In genomic region chr20:24957326-24957996, GRCh38 we compare ENCODE assay signal across 21 cellular contexts. TPM values are rescaled to one million over a fixed set of nuclear protein-coding genes. Genes with fewer than 3 reads are reported as not detected.
A peak's percentile ranks its signal among the peaks of the same experiment; 100 is the strongest.
DNase-seq lines count a peak whose midpoint lies in the region; ATAC-seq, FAIRE-seq and TF ChIP-seq lines count a peak whose summit lies in the region.
"Had no signal": no experiment of that assay in that cellular context is flagged by ENCODE, and none has a peak within 500 bp of the region (broad histone marks: within the 10 kb centered on the region; RNA-seq: fewer than 3 reads in every experiment).

No MANE protein-coding gene starts in this region.

- peak; percentile 51 for DNase-seq in right atrium auricular region (ENCODE audit: low spot score)
- no peak for DNase-seq in Right ventricle myocardium inferior (ENCODE audit: missing footprints)
- DNase-seq in K562 (ENCODE audit: extremely low read depth in 1 of 4, low spot score in 3 of 4) = no peak
- peak; percentile 17 for DNase-seq in natural killer cell
- no peak for DNase-seq in urothelium cell line (ENCODE audit: low spot score)
- no peak for DNase-seq in superior temporal gyrus (ENCODE audit: extremely low spot score)
- DNase-seq: activated CD4-positive, alpha-beta T cell treated with anti-CD3 and anti-CD28 coated beads, Interleukin-2, amount 50 U/mL, for 4 hours; Caco-2; kidney glomerular epithelial cell; midbrain; NCI-H1930; NCI-H510A; stimulated activated naive CD4-positive, alpha-beta T cell treated with Interleukin-2 at 50 U/mL for 16 hours; upper lobe of right lung had no signal

- no peak for TF ChIP-seq RAD21 in K562 (CRISPR knock-in tag; conservative IDR thresholded peaks at IDR 0.05 in 1 of 2, IDR thresholded peaks at IDR 0.05 in 1 of 2)

- no TSS peak for BruUV-seq in K562 (replicated peaks; lab: Mats Ljungman, UMichigan)

- peak overlapping the region; percentile 98 to 100 for H3K27ac Mint-ChIP-seq in natural killer cell

- H3K9me3 ChIP-seq in right atrium auricular region (no peaks in the 10 kb centered on the region), K562 (replicated peaks; ENCODE audit: control insufficient read depth, insufficient read depth, low read depth, low read length) (no peaks in the 10 kb centered on the region)
- H3K9me3 ChIP-seq: Caco-2, upper lobe of right lung had no signal

- H3K4me1 ChIP-seq in right atrium auricular region (peaks cover 0 to 12% of the 10 kb centered on the region in 2 donors), K562 (replicated peaks in 1 of 2; ENCODE audit: control insufficient read depth in 2 of 2, insufficient read depth in 2 of 2, low read length in 2 of 2) (no peaks in the 10 kb centered on the region)
- H3K4me1 ChIP-seq: upper lobe of right lung had no signal

- H3K4me2 ChIP-seq in K562 (ENCODE audit: insufficient read depth, low read length) = no peak overlapping the region
- H3K4me2 ChIP-seq: KMS-11 had no signal

- no peaks in the 10 kb centered on the region for H3K79me2 ChIP-seq in K562 (ENCODE audit: control insufficient read depth, insufficient read depth, low read length)

- H3K27ac ChIP-seq in right atrium auricular region = no peak overlapping the region
- no peak overlapping the region for H3K27ac ChIP-seq in K562 (ENCODE audit: extremely low read depth, low read depth, low read length)
- H3K27ac ChIP-seq: KMS-11, upper lobe of right lung had no signal

- TF ChIP-seq EP300 in K562 (IDR thresholded peaks at IDR 0.05; ENCODE audit: low read length) = no peak

- 92% methylated on average over 14 of the region's 18 CpGs for WGBS in K562 (ENCODE audit: insufficient coverage, low coverage, missing lambda C conversion rate)

- CTCF ChIA-PET in K562 (lab: Yijun Ruan, JAX; ENCODE audit: low intra/inter-chr PET ratio) = no interaction called here

- H3K36me3 ChIP-seq in right atrium auricular region = peaks cover 22% of the 10 kb centered on the region
- H3K36me3 ChIP-seq in K562 (ENCODE audit: control insufficient read depth, insufficient read depth, low read length) = no peaks in the 10 kb centered on the region

- no peak overlapping the region for H2AFZ ChIP-seq in K562 (ENCODE audit: low read depth, low read length)

- H3K9me1 ChIP-seq in K562 (ENCODE audit: control insufficient read depth, insufficient read depth, low read length) = no peaks in the 10 kb centered on the region

- TF ChIP-seq CTCF in right atrium auricular region (IDR thresholded peaks at IDR 0.05) (no peak), K562 (IDR thresholded peaks at IDR 0.05 in 2 of 3, conservative IDR thresholded peaks at IDR 0.05 in 1 of 3; ENCODE audit: insufficient read depth in 2 of 3, low read depth in 1 of 3, low read length in 3 of 3) (no peak), natural killer cell (IDR thresholded peaks at IDR 0.05) (no peak)

- TF ChIP-seq POLR2A in K562 (conservative IDR thresholded peaks at IDR 0.05) = no peak

- H3K9ac ChIP-seq in K562 (ENCODE audit: insufficient read depth in 1 of 2, low read depth in 2 of 2, low read length in 2 of 2) = no peak overlapping the region
- H3K9ac ChIP-seq: KMS-11 had no signal

- H3K27me3 ChIP-seq in right atrium auricular region = no peaks in the 10 kb centered on the region
- no peaks in the 10 kb centered on the region for H3K27me3 ChIP-seq in K562 (ENCODE audit: control insufficient read depth in 2 of 2, insufficient read depth in 2 of 2, low read length in 2 of 2)
- H3K27me3 ChIP-seq: upper lobe of right lung had no signal

- intact Hi-C loops in Right ventricle myocardium inferior (cut with DNase I) = no loop called here
- intact Hi-C loops in K562 (cut with micrococcal nuclease) = no loop called here
- intact Hi-C loops in natural killer cell (cut with micrococcal nuclease) = loop anchor here (10.0 kb wide), 3 partner anchors 813 to 1593 kb away; partner anchors contain the start of gene GZF1

- peaks cover 90 to 94% of the 10 kb centered on the region in 2 donors for H3K4me1 Mint-ChIP-seq in natural killer cell

- FAIRE-seq in K562 (lab: Jason Lieb, UNC) (no peak), urothelium cell line (lab: Jason Lieb, UNC) (no peak)
- FAIRE-seq: colon, endothelial cell of umbilical vein had no signal

- in situ Hi-C loops in K562 (cut with MboI) = no loop called here

- POLR2A ChIA-PET in K562 (lab: Yijun Ruan, JAX) = interaction anchor here (0.6 to 1.2 kb wide), 2 partner anchors 8 to 457 kb away, joined by 3 read pairs; partner anchors contain the start of gene CST7

- no peaks in the 10 kb centered on the region for H3K27me3 Mint-ChIP-seq in natural killer cell (ENCODE audit: low read depth in 2 of 2)

- ATAC-seq in Right ventricle myocardium inferior (no peak), K562 (no peak), natural killer cell (no peak), GM21717 (IDR thresholded peaks at IDR 0.05; ENCODE audit: unreplicated experiment) (no peak)
- ATAC-seq: HCT116, upper lobe of right lung had no signal

- H3K4me3 ChIP-seq in right atrium auricular region = no peak overlapping the region
- no peak overlapping the region for H3K4me3 ChIP-seq in K562
- H3K4me3 ChIP-seq: upper lobe of right lung had no signal

- peak overlapping the region; percentile 61 for H3K4me3 Mint-ChIP-seq in natural killer cell

- H4K20me1 ChIP-seq in K562 (replicated peaks; ENCODE audit: control insufficient read depth, insufficient read depth, low read length) = no peaks in the 10 kb centered on the region

- no peaks in the 10 kb centered on the region for H3K9me3 Mint-ChIP-seq in natural killer cell

- peaks cover 6% of the 10 kb centered on the region for H3K36me3 Mint-ChIP-seq in natural killer cell

TF ChIP-seq in K562, 482 proteins besides CTCF, POLR2A, EP300 and RAD21:
- TF ChIP-seq POLR2G (IDR thresholded peaks at IDR 0.05; ENCODE audit: low read depth, low read length) = 0 out of 2 replicates have a peak, but pooled peaks have one; percentile 26
- TF ChIP-seq C11orf30 (IDR thresholded peaks at IDR 0.05; ENCODE audit: low read depth) = no peak
TF ChIP-seq in K562: peak in this region for 1.

RNA-seq across cellular contexts. Expression of gene CST7, which starts 8.4 kb away (rescaled TPM):
- 1 to 10 TPM; 2.7 to 3.2 TPM for total RNA-seq in right atrium auricular region
- total RNA-seq in Right ventricle myocardium inferior = 1.4 TPM
- total RNA-seq in K562 (2011; cell fraction: chromatin; rRNA removed; ENCODE audit: low replicate concordance) = not detected in 2 replicates
- not detected in 2 replicates for total RNA-seq in K562 (2011; cell fraction: nucleolus; rRNA removed)
- not detected in 2 replicates for total RNA-seq in K562 (2011; cell fraction: nucleoplasm; rRNA removed)
- not detected in 2 replicates for total RNA-seq in K562 (2014; rRNA removed)
- not detected in 2 replicates for total RNA-seq in K562 (2014; rRNA removed; fragmentation: Illumina TruSeq; extraction: Trizol)
- total RNA-seq in K562 (2015; rRNA removed; fragmentation: Illumina TruSeq; extraction: Trizol) = 0.19 TPM in 1 of 2 replicates, not detected in the other
- not detected in 2 replicates for total RNA-seq in K562 (2021)
- not detected in 2 replicates for polyA plus RNA-seq in K562 (2011; rRNA removed)
- polyA plus RNA-seq in K562 (2011; cell fraction: cytosol; rRNA removed) = 0.15 TPM in 1 of 2 replicates, not detected in the other
- not detected in 2 replicates for polyA plus RNA-seq in K562 (2011; cell fraction: nucleus; rRNA removed)
- 0.12 and 3.3 TPM in 2 replicates for polyA plus RNA-seq in K562 (2012)
- not detected in 2 replicates for polyA plus RNA-seq in K562 (2014; fragmentation: Illumina TruSeq; extraction: Trizol)
- not detected for polyA plus RNA-seq in K562 (2014; fragmentation: Nextera tagmentation; extraction: Ambion mirVana)
- polyA plus RNA-seq in K562 (2014; rRNA removed) = 0.23 TPM in 1 of 2 replicates, not detected in the other
- not detected in 2 replicates for polyA minus RNA-seq in K562 (2011; rRNA and poly(A)+ RNA removed)
- not detected in 2 replicates for polyA minus RNA-seq in K562 (2011; cell fraction: cytosol; rRNA and poly(A)+ RNA removed)
- not detected in 2 replicates for polyA minus RNA-seq in K562 (2011; cell fraction: nucleus; rRNA and poly(A)+ RNA removed)
- 100 to 1,000 TPM; 590 to 700 (median 619) TPM for total RNA-seq in natural killer cell
- total RNA-seq: Caco-2, endothelial cell of umbilical vein, G401, renal cortical epithelial cell had no signal
- polyA plus RNA-seq: endothelial cell of umbilical vein had no signal

RNA-seq across cellular contexts. Expression of gene APMAP, which starts 35.1 kb away (rescaled TPM):
- 10 to 100 TPM; 30.3 to 30.5 TPM for total RNA-seq in right atrium auricular region
- total RNA-seq in Right ventricle myocardium inferior = 26.8 TPM
- total RNA-seq in K562 (2011; cell fraction: chromatin; rRNA removed; ENCODE audit: low replicate concordance) = 15.3 and 15.5 TPM in 2 replicates
- total RNA-seq in K562 (2011; cell fraction: nucleolus; rRNA removed) = 18.6 and 20.5 TPM in 2 replicates
- total RNA-seq in K562 (2011; cell fraction: nucleoplasm; rRNA removed) = 20.0 and 22.3 TPM in 2 replicates
- 14.4 and 16.5 TPM in 2 replicates for total RNA-seq in K562 (2014; rRNA removed)
- total RNA-seq in K562 (2014; rRNA removed; fragmentation: Illumina TruSeq; extraction: Trizol) = 13.0 and 14.1 TPM in 2 replicates
- total RNA-seq in K562 (2015; rRNA removed; fragmentation: Illumina TruSeq; extraction: Trizol) = 14.8 and 15.2 TPM in 2 replicates
- total RNA-seq in K562 (2021) = 15.9 and 17.8 TPM in 2 replicates
- polyA plus RNA-seq in K562 (2011; rRNA removed) = 13.6 and 18.0 TPM in 2 replicates
- 11.5 and 20.7 TPM in 2 replicates for polyA plus RNA-seq in K562 (2011; cell fraction: cytosol; rRNA removed)
- polyA plus RNA-seq in K562 (2011; cell fraction: nucleus; rRNA removed) = 12.6 and 16.2 TPM in 2 replicates
- 15.7 and 16.1 TPM in 2 replicates for polyA plus RNA-seq in K562 (2012)
- 14.9 and 15.3 TPM in 2 replicates for polyA plus RNA-seq in K562 (2014; fragmentation: Illumina TruSeq; extraction: Trizol)
- polyA plus RNA-seq in K562 (2014; fragmentation: Nextera tagmentation; extraction: Ambion mirVana) = 1 to 10 TPM; 6.7 to 8.8 TPM
- polyA plus RNA-seq in K562 (2014; rRNA removed) = 18.2 and 21.8 TPM in 2 replicates
- polyA minus RNA-seq in K562 (2011; rRNA and poly(A)+ RNA removed) = 8.4 and 13.1 TPM in 2 replicates
- polyA minus RNA-seq in K562 (2011; cell fraction: cytosol; rRNA and poly(A)+ RNA removed) = 5.2 and 8.2 TPM in 2 replicates
- 4.7 and 7.4 TPM in 2 replicates for polyA minus RNA-seq in K562 (2011; cell fraction: nucleus; rRNA and poly(A)+ RNA removed)
- total RNA-seq in natural killer cell = 100 to 1,000 TPM; 205 to 212 (median 207) TPM

Comparison
In these comparisons a context has a peak if more than half of its experiments do, and no peak if none do; other contexts are left out.
1. DNase-seq: peak in right atrium auricular region (single experiment) and natural killer cell (single experiment); none in Right ventricle myocardium inferior (single experiment), K562 (0 of 4), urothelium cell line (single experiment) and superior temporal gyrus (single experiment).
2. RNA of gene CST7, which starts 8.4 kb away (total RNA-seq): 590 to 700 TPM in natural killer cell; 2.7 to 3.2 TPM in right atrium auricular region, 1.4 TPM in Right ventricle myocardium inferior (single experiment) and 0.19 TPM in K562; every median in the first group is over 100 times any median in the second.